14 cellular contexts compared by ENCODE assay signal in genomic region chr13:27959976-27960361, GRCh38. TPM values are rescaled to one million over a fixed set of nuclear protein-coding genes. Genes with fewer than 3 reads are reported as not detected.
DNase-seq lines count a peak whose midpoint lies in the region; ATAC-seq, FAIRE-seq and TF ChIP-seq lines count a peak whose summit lies in the region.
"Had no signal": no experiment of that assay in that cellular context is flagged by ENCODE, and none has a peak within 500 bp of the region (broad histone marks: within the 10 kb centered on the region; RNA-seq: fewer than 3 reads in every experiment).

No MANE protein-coding gene starts in this region.

- TF ChIP-seq RAD21 in SK-N-SH (IDR thresholded peaks at IDR 0.05; ENCODE audit: low read length): no peak

- H3K4me2 ChIP-seq in SK-N-SH: peak overlapping the region; percentile 60

- FAIRE-seq in RCC 7860 (lab: Jason Lieb, UNC): no peak

- no peaks in the 10 kb centered on the region for H3K36me3 ChIP-seq in SK-N-SH (replicated peaks in 1 of 2; ENCODE audit: control insufficient read depth in 1 of 2, insufficient read depth in 2 of 2, low read length in 1 of 2)
- no peaks in the 10 kb centered on the region for H3K36me3 ChIP-seq in esophagus muscularis mucosa
- no peaks in the 10 kb centered on the region for H3K36me3 ChIP-seq in skeletal muscle tissue (ENCODE audit: control insufficient read depth in 3 of 3, insufficient read depth in 3 of 3, low read length in 3 of 3)

- CTCF ChIA-PET in SK-N-SH (lab: Yijun Ruan, JAX) (interaction anchor here (0.8 to 1.8 kb wide), 6 partner anchors 14 to 134 kb away, joined by 3 to 7 read pairs (median 4); no protein-coding TSS in a partner anchor), WTC11 (lab: Charles Lee) (interaction anchor here (0.5 to 3.6 kb wide), 26 partner anchors 9 to 598 kb away, joined by 3 to 46 read pairs (median 7); partner anchors contain the start of genes CDX2 and PDX1)

- no peak overlapping the region for H3K27ac Mint-ChIP-seq in WTC11

- no peaks in the 10 kb centered on the region for H3K9me2 ChIP-seq in SK-N-SH

- H3K36me3 Mint-ChIP-seq in WTC11: no peaks in the 10 kb centered on the region

- peak overlapping the region; percentile 56 for H3K4me3 Mint-ChIP-seq in WTC11

- H3K27me3 ChIP-seq in SK-N-SH (ENCODE audit: insufficient read depth) (peaks cover 63% of the 10 kb centered on the region), esophagus muscularis mucosa (peaks cover 0 to 98% (median 75%) of the 10 kb centered on the region in 4 donors), skeletal muscle tissue (ENCODE audit: control insufficient read depth in 3 of 3, insufficient read depth in 3 of 3, low read length in 3 of 3) (peaks cover 61 to 83% (median 71%) of the 10 kb centered on the region in 3 donors)

- no peak for TF ChIP-seq CTCF in SK-N-SH (IDR thresholded peaks at IDR 0.05)
- TF ChIP-seq CTCF in WTC11 (IDR thresholded peaks at IDR 0.05): no peak
- TF ChIP-seq CTCF in esophagus muscularis mucosa (IDR thresholded peaks at IDR 0.05): no peak

- 13% methylated on average over 14 of the region's 14 CpGs for WGBS in SK-N-SH (ENCODE audit: low lambda C conversion rate)
- WGBS in esophagus muscularis mucosa: 9% methylated on average over 14 of the region's 14 CpGs

- H2AFZ ChIP-seq in SK-N-SH (ENCODE audit: low read depth): no peak overlapping the region

- no peak for TF ChIP-seq POLR2A in esophagus muscularis mucosa (IDR thresholded peaks at IDR 0.05; ENCODE audit: low read depth)

- POLR2A ChIA-PET in SK-N-SH (lab: Yijun Ruan, JAX) (no interaction called here), WTC11 (lab: Charles Lee) (no interaction called here)

- no peaks in the 10 kb centered on the region for H3K9me3 Mint-ChIP-seq in WTC11

- ATAC-seq in SK-N-SH treated with all-trans-retinoic acid at 6 μM for 48 hours: no peak
- ATAC-seq in WTC11: no peak
- ATAC-seq in left lobe of liver: no peak

- H3K9me3 ChIP-seq in SK-N-SH: no peaks in the 10 kb centered on the region
- H3K9me3 ChIP-seq in esophagus muscularis mucosa: no peaks in the 10 kb centered on the region
- H3K9me3 ChIP-seq in skeletal muscle tissue (ENCODE audit: control insufficient read depth in 3 of 3, low read length in 3 of 3): no peaks in the 10 kb centered on the region

- H3K4me3 ChIP-seq in SK-N-SH (ENCODE audit: low read depth in 2 of 2, low read length in 1 of 2) (peak overlapping the region in 1 of 2 experiments; percentile 49; a peak in 1 of 4 replicates), esophagus muscularis mucosa (peak overlapping the region; percentile 36 to 53 (median 42)), skeletal muscle tissue (ENCODE audit: low read length in 3 of 3) (peak overlapping the region in 2 of 3 donors; percentile 54 to 63)

- TF ChIP-seq EP300 in SK-N-SH (IDR thresholded peaks at IDR 0.05; ENCODE audit: borderline replicate concordance in 1 of 2, low read depth in 1 of 2, low read length in 1 of 2) (no peak), esophagus muscularis mucosa (IDR thresholded peaks at IDR 0.05) (no peak)

- H3K9ac ChIP-seq in SK-N-SH (no peak overlapping the region), skeletal muscle tissue (ENCODE audit: low read depth in 1 of 3, low read length in 3 of 3) (no peak overlapping the region)

- DNase-seq in SK-N-SH (no peak), WTC11 (ENCODE audit: low spot score) (no peak), esophagus muscularis mucosa (ENCODE audit: extremely low spot score) (no peak), RCC 7860 (ENCODE audit: low spot score) (no peak), left lobe of liver (ENCODE audit: low spot score) (no peak), NCI-H526 treated with DMSO at 0.1 percent for 48 hours (lab: John Stamatoyannopoulos, UW) (no peak)
- DNase-seq: caudate nucleus, NCI-H2107 had no signal

- H3K4me1 Mint-ChIP-seq in WTC11: peaks cover 30% of the 10 kb centered on the region

- H3K27ac ChIP-seq in SK-N-SH (ENCODE audit: low read depth in 2 of 2, low read length in 1 of 2) (no peak overlapping the region), esophagus muscularis mucosa (replicated peaks in 1 of 4) (no peak overlapping the region), skeletal muscle tissue (ENCODE audit: low read depth, low read length) (no peak overlapping the region)
- H3K27ac ChIP-seq: 22Rv1 had no signal

- H3K4me1 ChIP-seq in SK-N-SH (ENCODE audit: control insufficient read depth in 1 of 2, insufficient read depth in 2 of 2, low read depth in 1 of 2, low read length in 1 of 2): no peaks in the 10 kb centered on the region
- peaks cover 18 to 25% (median 19%) of the 10 kb centered on the region in 4 donors for H3K4me1 ChIP-seq in esophagus muscularis mucosa
- peaks cover 7 to 9% (median 9%) of the 10 kb centered on the region in 3 donors for H3K4me1 ChIP-seq in skeletal muscle tissue (ENCODE audit: control insufficient read depth in 3 of 3, insufficient read depth in 3 of 3, low read length in 3 of 3)

- H4K20me1 ChIP-seq in SK-N-SH (ENCODE audit: insufficient read depth): no peaks in the 10 kb centered on the region

- no peaks in the 10 kb centered on the region for H3K79me2 ChIP-seq in SK-N-SH (ENCODE audit: insufficient read depth)

- H3F3A ChIP-seq in SK-N-SH (replicated peaks; ENCODE audit: insufficient read depth): no peaks in the 10 kb centered on the region

- intact Hi-C loops in esophagus muscularis mucosa (cut with DNase I): loop anchor here (10.0 kb wide), 1 partner anchor 125 kb away; no protein-coding TSS in a partner anchor

- H3K27me3 Mint-ChIP-seq in WTC11 (ENCODE audit: low read depth): peaks cover 100% of the 10 kb centered on the region

TF ChIP-seq in SK-N-SH, 30 proteins besides CTCF, POLR2A, EP300 and RAD21 (continues in another document):
- TF ChIP-seq POLR2AphosphoS5 (IDR thresholded peaks at IDR 0.05; ENCODE audit: low read depth, low read length): no peak
- no peak for TF ChIP-seq TEAD4 (IDR thresholded peaks at IDR 0.05; ENCODE audit: borderline replicate concordance, insufficient read depth)
- TF ChIP-seq USF1 (IDR thresholded peaks at IDR 0.05; ENCODE audit: borderline replicate concordance, low read depth): no peak
- TF ChIP-seq JUND (IDR thresholded peaks at IDR 0.05): no peak
- no peak for TF ChIP-seq YY1 (IDR thresholded peaks at IDR 0.05; ENCODE audit: low read depth)
- TF ChIP-seq NFIC (IDR thresholded peaks at IDR 0.05; ENCODE audit: borderline replicate concordance): no peak

TF ChIP-seq in SK-N-SH treated with all-trans-retinoic acid at 6 μM for 48 hours, 23 proteins besides CTCF, POLR2A, EP300 and RAD21 (continues in another document):
- TF ChIP-seq TOX (CRISPR knock-in tag; IDR thresholded peaks at IDR 0.05; ENCODE audit: borderline replicate concordance) (no peak), CSRNP3 (CRISPR knock-in tag; IDR thresholded peaks at IDR 0.05) (no peak), RARB (CRISPR knock-in tag; IDR thresholded peaks at IDR 0.05) (no peak), OSR1 (CRISPR knock-in tag; IDR thresholded peaks at IDR 0.05) (no peak)

TF ChIP-seq in WTC11, 78 proteins besides CTCF, POLR2A, EP300 and RAD21 (continues in another document):
- TF ChIP-seq HMGA2 (CRISPR knock-in tag; IDR thresholded peaks at IDR 0.05) (no peak), ZNF416 (CRISPR knock-in tag; IDR thresholded peaks at IDR 0.05) (no peak), GABPB1 (CRISPR knock-in tag; IDR thresholded peaks at IDR 0.05) (no peak), IRF2 (CRISPR knock-in tag; IDR thresholded peaks at IDR 0.05; ENCODE audit: borderline replicate concordance, low read depth) (no peak), TEAD4 (CRISPR knock-in tag; IDR thresholded peaks at IDR 0.05) (no peak), ZNF138 (CRISPR knock-in tag; conservative IDR thresholded peaks at IDR 0.05) (no peak), IRF1 (CRISPR knock-in tag; IDR thresholded peaks at IDR 0.05) (no peak), ZNF317 (CRISPR knock-in tag; IDR thresholded peaks at IDR 0.05; ENCODE audit: borderline replicate concordance, low read depth) (no peak), NFE2L1 (CRISPR knock-in tag; IDR thresholded peaks at IDR 0.05) (no peak), FOXK1 (CRISPR knock-in tag; IDR thresholded peaks at IDR 0.05) (no peak)

RNA-seq across cellular contexts. Expression of gene CDX2, which starts 9.1 kb away (rescaled TPM):
- not detected in 2 replicates for polyA plus RNA-seq in SK-N-SH (2012; rRNA removed)
- not detected in 2 replicates for polyA plus RNA-seq in SK-N-SH (2012; cell fraction: cytosol; rRNA removed)
- not detected in 2 replicates for polyA plus RNA-seq in SK-N-SH (2012; cell fraction: nucleus; rRNA removed)
- total RNA-seq in WTC11 (2021) (0.09 to 0.44 TPM (median 0.11 TPM) in 3 replicates), esophagus muscularis mucosa (under 1 TPM in 1 of 4 donors, not detected in 3; 0.17 TPM), skeletal muscle tissue (not detected), left lobe of liver (not detected)
- total RNA-seq: mononuclear cell, temporal lobe had no signal

RNA-seq across cellular contexts. Expression of gene URAD, which starts 28.5 kb away (rescaled TPM):
- polyA plus RNA-seq in SK-N-SH (2012; rRNA removed): not detected in 2 replicates
- polyA plus RNA-seq in SK-N-SH (2012; cell fraction: cytosol; rRNA removed): not detected in 2 replicates
- polyA plus RNA-seq in SK-N-SH (2012; cell fraction: nucleus; rRNA removed): not detected in 2 replicates
- not detected in 3 replicates for total RNA-seq in WTC11 (2021)
- not detected for total RNA-seq in esophagus muscularis mucosa
- total RNA-seq in skeletal muscle tissue: not detected
- not detected for total RNA-seq in left lobe of liver
- total RNA-seq: G401, mononuclear cell, temporal lobe had no signal

RNA-seq across cellular contexts. Expression of gene PDX1, which starts 40.2 kb away (rescaled TPM):
- polyA plus RNA-seq in SK-N-SH (2012; rRNA removed): not detected in 2 replicates
- not detected in 2 replicates for polyA plus RNA-seq in SK-N-SH (2012; cell fraction: cytosol; rRNA removed)
- polyA plus RNA-seq in SK-N-SH (2012; cell fraction: nucleus; rRNA removed): not detected in 2 replicates
- total RNA-seq in WTC11 (2021) (not detected in 3 replicates), esophagus muscularis mucosa (not detected), skeletal muscle tissue (not detected), left lobe of liver (0.70 TPM)
- total RNA-seq: G401, mononuclear cell, temporal lobe had no signal
